23 cellular contexts compared by ENCODE assay signal in genomic region chr1:16115468-16116363, GRCh38. TPM values are rescaled to one million over a fixed set of nuclear protein-coding genes. Genes with fewer than 3 reads are reported as not detected.
DNase-seq lines count a peak whose midpoint lies in the region; TF ChIP-seq lines count a peak whose summit lies in the region.
"Had no signal": no experiment of that assay in that cellular context is flagged by ENCODE, and none has a peak within 500 bp of the region (broad histone marks: within the 10 kb centered on the region; RNA-seq: fewer than 3 reads in every experiment).

No MANE protein-coding gene starts in this region.

- peak overlapping the region; percentile 87 for H3K4me2 ChIP-seq in neural progenitor cell

- H3F3A ChIP-seq in neural progenitor cell (ENCODE audit: low read depth), result peaks cover 28% of the 10 kb centered on the region

- H3K36me3 Mint-ChIP-seq in neural progenitor cell, result no peaks in the 10 kb centered on the region
- H3K36me3 Mint-ChIP-seq: activated naive CD8-positive, alpha-beta T cell treated with anti-CD3 and anti-CD28 coated beads, Interleukin-2, amount 10 ng/mL, durations not matched to agents 7 days and 5 days had no signal

- H3K9ac ChIP-seq in iPS-18a (ENCODE audit: low read length) (peak overlapping the region; percentile 44), neural progenitor cell (peak overlapping the region; percentile 35)

- H3K4me3 ChIP-seq in HEK293 (ENCODE audit: low read depth, low read length) (no peak overlapping the region), SJCRH30 (0 out of 2 replicates have a peak overlapping the region, but pooled peaks have one; percentile 11), iPS-18a (ENCODE audit: low read length) (peak overlapping the region; percentile 32), neural progenitor cell (peak overlapping the region; percentile 35)
- H3K4me3 ChIP-seq: coronary artery, left lung, pancreas, SJSA1, thyroid gland had no signal

- peak; percentile 36 to 44 for DNase-seq in SJCRH30
- DNase-seq in neural progenitor cell (ENCODE audit: low spot score), result peak; percentile 97
- DNase-seq in HPDE6-E6E7 (ENCODE audit: extremely low spot score), result no peak
- no peak for DNase-seq in CD1c-positive myeloid dendritic cell (ENCODE audit: extremely low spot score)
- DNase-seq in activated CD8-positive, alpha-beta memory T cell treated with anti-CD3 and anti-CD28 coated beads, Interleukin-2, amount 50 U/mL, for 48 hours, result no peak
- DNase-seq in T-helper 9 cell, result no peak
- DNase-seq: activated CD8-positive, alpha-beta T cell treated with anti-CD3 and anti-CD28 coated beads, Interleukin-2, amount 10 ng/mL, durations not matched to agents 7 days and 5 days; activated naive CD8-positive, alpha-beta T cell treated with anti-CD3 and anti-CD28 coated beads, Interleukin-2, amount 10 ng/mL, durations not matched to agents 7 days and 5 days; brain microvascular endothelial cell; CD4-positive, alpha-beta memory T cell; foreskin fibroblast; Kasumi-1; NCI-H1092; stimulated activated naive CD4-positive, alpha-beta T cell treated with Interleukin-2 at 50 U/mL for 16 hours; thyroid gland had no signal

- CTCF ChIA-PET in HEK293 (lab: Yijun Ruan, JAX), result interaction anchor here (0.7 kb wide), 1 partner anchor 99 kb away, joined by 3 read pairs; no protein-coding TSS in a partner anchor

- H3K4me1 Mint-ChIP-seq in neural progenitor cell, result peaks cover 74% of the 10 kb centered on the region

- H2AFZ ChIP-seq in neural progenitor cell (replicated peaks), result no peak overlapping the region

- H4K20me1 ChIP-seq in neural progenitor cell (ENCODE audit: low read depth), result no peaks in the 10 kb centered on the region

- no peaks in the 10 kb centered on the region for H3K27me3 ChIP-seq in SJCRH30
- H3K27me3 ChIP-seq in iPS-18a (ENCODE audit: control insufficient read depth, insufficient read depth, low read length), result no peaks in the 10 kb centered on the region
- H3K27me3 ChIP-seq in neural progenitor cell, result no peaks in the 10 kb centered on the region
- H3K27me3 ChIP-seq: brain microvascular endothelial cell, left lung, pancreas, SJSA1, thyroid gland had no signal

- H3K27ac ChIP-seq in HEK293 (ENCODE audit: extremely low read depth, low read depth, low read length), result no peak overlapping the region
- H3K27ac ChIP-seq in SJCRH30, result no peak overlapping the region
- no peak overlapping the region for H3K27ac ChIP-seq in iPS-18a (ENCODE audit: low read length)
- peak overlapping the region; percentile 99 for H3K27ac ChIP-seq in neural progenitor cell
- H3K27ac ChIP-seq: brain microvascular endothelial cell, coronary artery, left lung, pancreas, SJSA1, thyroid gland had no signal

- no peaks in the 10 kb centered on the region for H3K9me3 Mint-ChIP-seq in neural progenitor cell
- H3K9me3 Mint-ChIP-seq: activated naive CD8-positive, alpha-beta T cell treated with anti-CD3 and anti-CD28 coated beads, Interleukin-2, amount 10 ng/mL, durations not matched to agents 7 days and 5 days; CD4-positive, alpha-beta memory T cell had no signal

- H3K27ac Mint-ChIP-seq in neural progenitor cell, result peak overlapping the region; percentile 99
- H3K27ac Mint-ChIP-seq: activated CD8-positive, alpha-beta T cell treated with anti-CD3 and anti-CD28 coated beads, Interleukin-2, amount 10 ng/mL, durations not matched to agents 7 days and 5 days; activated naive CD8-positive, alpha-beta T cell treated with anti-CD3 and anti-CD28 coated beads, Interleukin-2, amount 10 ng/mL, durations not matched to agents 7 days and 5 days had no signal

- peaks cover 16% of the 10 kb centered on the region for H3K27me3 Mint-ChIP-seq in neural progenitor cell (ENCODE audit: insufficient read depth, low read depth)

- POLR2A ChIA-PET in HEK293 (lab: Yijun Ruan, JAX), result no interaction called here

- H3K4me3 Mint-ChIP-seq in neural progenitor cell, result peak overlapping the region; percentile 54
- H3K4me3 Mint-ChIP-seq: activated CD8-positive, alpha-beta T cell treated with anti-CD3 and anti-CD28 coated beads, Interleukin-2, amount 10 ng/mL, durations not matched to agents 7 days and 5 days; activated naive CD8-positive, alpha-beta T cell treated with anti-CD3 and anti-CD28 coated beads, Interleukin-2, amount 10 ng/mL, durations not matched to agents 7 days and 5 days; CD4-positive, alpha-beta memory T cell had no signal

- H3K36me3 ChIP-seq in HEK293 (ENCODE audit: control insufficient read depth in 2 of 2, insufficient read depth in 1 of 2, low read length in 2 of 2), result no peaks in the 10 kb centered on the region
- no peaks in the 10 kb centered on the region for H3K36me3 ChIP-seq in SJCRH30
- no peaks in the 10 kb centered on the region for H3K36me3 ChIP-seq in iPS-18a (ENCODE audit: control insufficient read depth, low read depth, low read length)
- no peaks in the 10 kb centered on the region for H3K36me3 ChIP-seq in neural progenitor cell
- H3K36me3 ChIP-seq: brain microvascular endothelial cell, left lung, pancreas, SJSA1, thyroid gland had no signal

- H3K79me2 ChIP-seq in neural progenitor cell (ENCODE audit: low read depth), result no peaks in the 10 kb centered on the region

- no peaks in the 10 kb centered on the region; the same call in 1 of the 2 replicates for H3K4me1 ChIP-seq in HEK293 (ENCODE audit: control insufficient read depth, insufficient read depth, low read length)
- peaks cover 35% of the 10 kb centered on the region for H3K4me1 ChIP-seq in SJCRH30
- H3K4me1 ChIP-seq in iPS-18a (ENCODE audit: control insufficient read depth, low read depth, low read length), result peaks cover 40% of the 10 kb centered on the region
- peaks cover 74% of the 10 kb centered on the region for H3K4me1 ChIP-seq in neural progenitor cell
- H3K4me1 ChIP-seq: left lung had no signal

- H3K9me3 ChIP-seq in HEK293 (ENCODE audit: control insufficient read depth, insufficient read depth, low read depth, low read length) (no peaks in the 10 kb centered on the region), SJCRH30 (replicated peaks) (no peaks in the 10 kb centered on the region), iPS-18a (ENCODE audit: control insufficient read depth, low read depth, low read length) (no peaks in the 10 kb centered on the region), neural progenitor cell (ENCODE audit: low read depth) (no peaks in the 10 kb centered on the region)
- H3K9me3 ChIP-seq: left lung, pancreas, SJSA1, thyroid gland had no signal

- TF ChIP-seq CTCF in HEK293 (tag by site-specific recombination; IDR thresholded peaks at IDR 0.05) (no peak), neural progenitor cell (IDR thresholded peaks at IDR 0.05) (no peak)

TF ChIP-seq in HEK293, 187 proteins besides CTCF, POLR2A, EP300 and RAD21:
- TF ChIP-seq ZBTB21 (tag by site-specific recombination; IDR thresholded peaks at IDR 0.05) (no peak), ZIC2 (tag by site-specific recombination; IDR thresholded peaks at IDR 0.05) (0 out of 2 replicates have a peak, but pooled peaks have one; percentile 26), ZSCAN30 (tag by site-specific recombination; IDR thresholded peaks at IDR 0.05) (no peak), GLIS2 (tag by site-specific recombination; IDR thresholded peaks at IDR 0.05) (peak; percentile 28; the same call in 1 of the 2 replicates), GLIS1 (tag by site-specific recombination; IDR thresholded peaks at IDR 0.05) (peak; percentile 98)

RNA-seq across cellular contexts. Expression of gene EPHA2, which starts 40.2 kb away (rescaled TPM):
- 55.0 and 57.3 TPM in 2 replicates for total RNA-seq in SJCRH30 (2014; rRNA removed; shearing (Covaris generic))
- total RNA-seq in neural progenitor cell (ENCODE audit: low replicate concordance), result 14.9 and 40.9 TPM in 2 replicates
- total RNA-seq: activated CD8-positive, alpha-beta T cell treated with anti-CD3 and anti-CD28 coated beads, Interleukin-2, amount 10 ng/mL, durations not matched to agents 7 days and 5 days; activated naive CD8-positive, alpha-beta T cell treated with anti-CD3 and anti-CD28 coated beads, Interleukin-2, amount 10 ng/mL, durations not matched to agents 7 days and 5 days; CD4-positive, alpha-beta memory T cell; T-helper 2 cell treated with Interferon-gamma antibody and Interleukin-4, amounts not matched to agents 100 ng/mL and 5 ng/mL, for 36 hours had no signal

RNA-seq across cellular contexts. Expression of gene FAM131C, which starts 42.3 kb away (rescaled TPM):
- 0.10 TPM in 1 of 2 replicates, not detected in the other for total RNA-seq in SJCRH30 (2014; rRNA removed; shearing (Covaris generic))
- total RNA-seq in neural progenitor cell (ENCODE audit: low replicate concordance), result 0.13 and 2.6 TPM in 2 replicates
- total RNA-seq: CD4-positive, alpha-beta memory T cell; left lung; sciatic nerve had no signal

Comparison
In these comparisons a context has a peak if more than half of its experiments do, and no peak if none do; other contexts are left out.
1. DNase-seq: peak in SJCRH30 (2 of 2) and neural progenitor cell (single experiment); none in HPDE6-E6E7 (single experiment), CD1c-positive myeloid dendritic cell (single experiment), activated CD8-positive, alpha-beta memory T cell treated with anti-CD3 and anti-CD28 coated beads, Interleukin-2, amount 50 U/mL, for 48 hours (single experiment) and T-helper 9 cell (single experiment).